In the genomic region with DNA sequence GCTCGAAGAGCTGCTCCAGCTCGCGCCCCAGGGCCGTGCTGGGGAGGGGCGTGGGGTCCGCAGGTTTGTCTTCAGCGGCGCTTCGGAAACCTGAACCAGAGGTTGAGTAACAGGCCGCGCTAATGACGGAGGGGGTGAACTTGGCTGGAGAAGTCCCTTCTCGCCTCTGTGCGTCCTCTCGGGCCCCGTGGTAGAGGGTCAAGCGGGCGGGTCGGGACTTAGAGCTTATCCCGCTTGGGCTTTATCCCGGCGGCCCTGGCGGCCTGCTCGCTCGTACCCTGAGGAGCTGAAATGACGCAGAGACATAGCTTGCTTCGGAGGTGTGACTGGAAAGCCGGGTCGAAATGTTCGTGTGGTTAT, we compare ENCODE assay signal across 8 cellular contexts. TPM values are rescaled to one million over a fixed set of nuclear protein-coding genes. Genes with fewer than 3 reads are reported as not detected.
A peak's percentile ranks its signal among the peaks of the same experiment; 100 is the strongest.
DNase-seq lines count a peak whose midpoint lies in the region; ATAC-seq, FAIRE-seq and TF ChIP-seq lines count a peak whose summit lies in the region.

No MANE protein-coding gene starts in this region.

- H2BK15ac ChIP-seq in neuronal stem cell (ENCODE audit: low read length), result no peak overlapping the region

- no peak overlapping the region for H4K91ac ChIP-seq in neuronal stem cell (ENCODE audit: low read depth, low read length, poor library complexity)

- H2AK5ac ChIP-seq in neuronal stem cell (ENCODE audit: low read depth, low read length), result no peak overlapping the region

- H2BK12ac ChIP-seq in neuronal stem cell (ENCODE audit: low read length), result no peak overlapping the region

- no peak overlapping the region for H3K4ac ChIP-seq in neuronal stem cell (ENCODE audit: low read length)

- peak overlapping the region; percentile 73 for H3K18ac ChIP-seq in neuronal stem cell (ENCODE audit: low read length)

- no peak overlapping the region for H3K14ac ChIP-seq in neuronal stem cell (ENCODE audit: low read length)

- H3K4me3 ChIP-seq in neuronal stem cell (ENCODE audit: low read length in 2 of 2) (peak overlapping the region; percentile 89 to 92), uterus (peak overlapping the region; percentile 57 to 92)

- intact Hi-C loops in uterus (cut with DNase I; ENCODE audit: low total_unique reads), result no loop called here

- no peak for TF ChIP-seq POLR2A in uterus (IDR thresholded peaks at IDR 0.05)

- H2AFZ ChIP-seq in neuronal stem cell (ENCODE audit: low read length), result peak overlapping the region; percentile 99

- H3K27ac ChIP-seq in KOPT-K1 (ENCODE audit: low read depth, low read length, poor library complexity, severe bottlenecking), result peak overlapping the region; percentile 78
- peak overlapping the region; percentile 49 for H3K27ac ChIP-seq in neuronal stem cell (replicated peaks; ENCODE audit: low read length)
- H3K27ac ChIP-seq in uterus, result peak overlapping the region; percentile 84 to 89

- peak overlapping the region; percentile 95 for H3K9ac ChIP-seq in neuronal stem cell (ENCODE audit: low read depth, low read length, poor library complexity)

- H3K4me2 ChIP-seq in neuronal stem cell (ENCODE audit: insufficient read depth, low read length, poor library complexity, severe bottlenecking), result peak overlapping the region; percentile 86

- WGBS in neuronal stem cell (ENCODE audit: extremely low coverage in 2 of 2, insufficient read length in 2 of 2, insufficient replicate concordance in 1 of 2), 2 donors, result no CpG with 5 or more reads among the region's 30 CpGs

- no peak for FAIRE-seq in GM19239 (lab: Jason Lieb, UNC)

- peak overlapping the region; percentile 75 for H2BK5ac ChIP-seq in neuronal stem cell (ENCODE audit: low read length)

- no peaks in the 10 kb centered on the region for H3K27me3 ChIP-seq in neuronal stem cell (ENCODE audit: control insufficient read depth in 3 of 3, insufficient read depth in 3 of 3, low read depth in 1 of 3, low read length in 3 of 3)
- no peaks in the 10 kb centered on the region for H3K27me3 ChIP-seq in uterus

- TF ChIP-seq CTCF in uterus (IDR thresholded peaks at IDR 0.05), result no peak

- H3K36me3 ChIP-seq in KOPT-K1 (ENCODE audit: insufficient read depth, low read length) (peaks cover 14% of the 10 kb centered on the region), neuronal stem cell (replicated peaks in 1 of 2; ENCODE audit: control insufficient read depth in 2 of 2, insufficient read depth in 2 of 2, low read length in 2 of 2) (peaks cover 0 to 19% of the 10 kb centered on the region in 2 donors), uterus (no peaks in the 10 kb centered on the region)

- H3K9me3 ChIP-seq in KOPT-K1 (ENCODE audit: insufficient read depth, low read length, poor library complexity, severe bottlenecking), result peaks cover 7% of the 10 kb centered on the region
- H3K9me3 ChIP-seq in neuronal stem cell (replicated peaks in 1 of 2; ENCODE audit: control insufficient read depth in 2 of 2, insufficient read depth in 1 of 2, low read depth in 1 of 2, low read length in 2 of 2), result no peaks in the 10 kb centered on the region
- no peaks in the 10 kb centered on the region for H3K9me3 ChIP-seq in uterus

- no peak overlapping the region for H2BK120ac ChIP-seq in neuronal stem cell (ENCODE audit: low read depth, low read length)

- no peak overlapping the region for H4K8ac ChIP-seq in neuronal stem cell (ENCODE audit: low read depth, low read length)

- peak overlapping the region; percentile 98 for H3K23ac ChIP-seq in neuronal stem cell (ENCODE audit: low read depth, low read length, poor library complexity)

- peaks cover 2% of the 10 kb centered on the region for H3K79me1 ChIP-seq in neuronal stem cell (ENCODE audit: low read depth, low read length)

- peaks cover 2 to 3% of the 10 kb centered on the region in 2 donors for H3K4me1 ChIP-seq in neuronal stem cell (ENCODE audit: control insufficient read depth in 2 of 2, insufficient read depth in 1 of 2, low read depth in 1 of 2, low read length in 2 of 2)
- H3K4me1 ChIP-seq in uterus, result peaks cover 0 to 7% of the 10 kb centered on the region in 2 donors

- DNase-seq in Daoy (ENCODE audit: low read depth) (peak; percentile 30), activated T-cell treated with anti-CD3 and anti-CD28 coated beads for 4 hours (peak; percentile 11), fibroblast of peridontal ligament (ENCODE audit: extremely low read depth) (peak; percentile 50), neuronal stem cell (ENCODE audit: low spot score) (no peak), uterus (peak in 1 of 2 donors; percentile 43), GM19239 (ENCODE audit: insufficient read length, low spot score) (no peak)

- ATAC-seq in GM21576 (IDR thresholded peaks at IDR 0.05; ENCODE audit: unreplicated experiment), result peak; percentile 16

RNA-seq across cellular contexts. Expression of gene RNMT, which starts 0.5 kb away (rescaled TPM):
- 25.1 and 32.7 TPM in 2 replicates for total RNA-seq in Daoy (2014; rRNA removed; shearing (Covaris generic))
- 42.4 TPM for polyA plus RNA-seq in neuronal stem cell (2013, experiment 1 of 2)
- polyA plus RNA-seq in neuronal stem cell (2013, experiment 2 of 2), result 43.5 TPM
- total RNA-seq in uterus, result 10 to 100 TPM in 3 of 4 donors, 1 to 10 TPM in 1; 7.9 to 64.8 (median 27.0) TPM

RNA-seq across cellular contexts. Expression of gene FAM210A, which starts 0.6 kb away (rescaled TPM):
- 14.5 and 15.7 TPM in 2 replicates for total RNA-seq in Daoy (2014; rRNA removed; shearing (Covaris generic))
- polyA plus RNA-seq in neuronal stem cell (2013, experiment 1 of 2), result 7.0 TPM
- 7.2 TPM for polyA plus RNA-seq in neuronal stem cell (2013, experiment 2 of 2)
- total RNA-seq in uterus, result 10 to 100 TPM; 13.8 to 31.5 (median 20.4) TPM

Comparison
In these comparisons a context has a peak if more than half of its experiments do, and no peak if none do; other contexts are left out.
1. DNase-seq: peak in Daoy (single experiment), activated T-cell treated with anti-CD3 and anti-CD28 coated beads for 4 hours (single experiment) and fibroblast of peridontal ligament (single experiment); none in neuronal stem cell (single experiment) and GM19239 (single experiment).
2. Peak in every context shown above with its lines, with median percentiles within 50 percentile points of each other: H3K27ac ChIP-seq.